21 cellular contexts compared by ENCODE assay signal in genomic region chr18:49731421-49731841, GRCh38.
DNase-seq lines count a peak whose midpoint lies in the region; ATAC-seq and TF ChIP-seq lines count a peak whose summit lies in the region.
"Had no signal": no experiment of that assay in that cellular context is flagged by ENCODE, and none has a peak within 500 bp of the region (broad histone marks: within the 10 kb centered on the region; RNA-seq: fewer than 3 reads in every experiment).

No MANE protein-coding gene starts in this region.

- H3K27me3 Mint-ChIP-seq in Caco-2 (ENCODE audit: insufficient read depth, unreplicated experiment) (no peaks in the 10 kb centered on the region), nephron (ENCODE audit: low read depth) (peaks cover 14% of the 10 kb centered on the region)

- TF ChIP-seq CTCF in Caco-2 (IDR thresholded peaks at IDR 0.05; ENCODE audit: insufficient read depth in 1 of 2, low read depth in 1 of 2, low read length in 1 of 2, severe bottlenecking in 1 of 2, unreplicated experiment in 1 of 2): no peak
- TF ChIP-seq CTCF in VCaP (conservative IDR thresholded peaks at IDR 0.05): no peak
- TF ChIP-seq CTCF in nephron (IDR thresholded peaks at IDR 0.05; ENCODE audit: unreplicated experiment in 3 of 3): no peak

- no peaks in the 10 kb centered on the region for H3K9me3 ChIP-seq in Caco-2

- TSS peak; percentile 5 for BruUV-seq in Caco-2 (replicated peaks; lab: Mats Ljungman, UMichigan)

- DNase-seq in Caco-2 (peak in 1 of 2 experiments; percentile 42), left colon (no peak), GM19238 (ENCODE audit: insufficient read length, low spot score) (no peak), NCI-H1417 treated with DMSO at 0.1 percent for 48 hours (lab: John Stamatoyannopoulos, UW) (no peak), T-helper 9 cell (no peak), D341Med (ENCODE audit: low spot score) (no peak)
- DNase-seq: 8988T, DMS153, GF-D8, GM23248, KBM-7, MV-4-11, NCI-H187, NCI-H226, NCI-H524, NCI-H82, SIG-M5 had no signal

- no peaks in the 10 kb centered on the region for H3K27me3 ChIP-seq in Caco-2 (replicated peaks; ENCODE audit: control insufficient read depth, insufficient read depth, low read length)

- H3K36me3 Mint-ChIP-seq in Caco-2 (ENCODE audit: insufficient read depth, unreplicated experiment): peaks cover 18% of the 10 kb centered on the region
- H3K36me3 Mint-ChIP-seq in nephron (ENCODE audit: low read depth): no peaks in the 10 kb centered on the region
- H3K36me3 Mint-ChIP-seq: CD14-positive monocyte had no signal

- ATAC-seq in left colon: peak; percentile 21
- ATAC-seq: HCT116 had no signal

- peak overlapping the region; percentile 36; the same call in 1 of the 2 replicates for H3K27ac ChIP-seq in VCaP
- H3K27ac ChIP-seq: GM23248 had no signal

- H3K27ac Mint-ChIP-seq in Caco-2 (ENCODE audit: unreplicated experiment): peak overlapping the region; percentile 97
- H3K27ac Mint-ChIP-seq in nephron: peak overlapping the region; percentile 51 to 55 (median 52)

- H3K4me1 ChIP-seq in Caco-2: peaks cover 70% of the 10 kb centered on the region

- H3K9me3 Mint-ChIP-seq in Caco-2 (ENCODE audit: unreplicated experiment) (peaks cover 9% of the 10 kb centered on the region), nephron (no peaks in the 10 kb centered on the region)
- H3K9me3 Mint-ChIP-seq: CD14-positive monocyte had no signal

- H3K36me3 ChIP-seq in Caco-2 (ENCODE audit: control insufficient read depth, insufficient read depth, low read length): no peaks in the 10 kb centered on the region

- POLR2A ChIA-PET in Caco-2 (lab: Charles Lee): interaction anchor here (0.5 to 1.4 kb wide), 4 partner anchors 75 to 171 kb away, joined by 3 to 13 read pairs (median 6); partner anchors contain the start of gene ACAA2

- H3K4me1 Mint-ChIP-seq in Caco-2 (ENCODE audit: low read depth, unreplicated experiment) (peaks cover 27% of the 10 kb centered on the region), nephron (peaks cover 32% of the 10 kb centered on the region)

- intact Hi-C loops in Caco-2 (cut with micrococcal nuclease; ENCODE audit: unreplicated experiment) (loop anchor here (1.0 to 10.0 kb wide), 4 partner anchors 22 to 169 kb away; partner anchors contain the start of gene LIPG), left colon (cut with DNase I, micrococcal nuclease) (no loop called here)

- H3K4me3 Mint-ChIP-seq in Caco-2 (ENCODE audit: unreplicated experiment) (peak overlapping the region; percentile 93), nephron (no peak overlapping the region)
- H3K4me3 Mint-ChIP-seq: CD14-positive monocyte had no signal

- CTCF ChIA-PET in Caco-2 (lab: Charles Lee): no interaction called here

- H3K4me3 ChIP-seq in Caco-2 (ENCODE audit: low read depth, low read length): no peak overlapping the region
- H3K4me3 ChIP-seq: GM23248 had no signal
